ENCODE assay signal across 10 cellular contexts in genomic region chr7:90726623-90727022, GRCh38.
A peak's percentile ranks its signal among the peaks of the same experiment; 100 is the strongest.
DNase-seq lines count a peak whose midpoint lies in the region; ATAC-seq and TF ChIP-seq lines count a peak whose summit lies in the region.
"Had no signal": no experiment of that assay in that cellular context is flagged by ENCODE, and none has a peak within 500 bp of the region (broad histone marks: within the 10 kb centered on the region; RNA-seq: fewer than 3 reads in every experiment).

No MANE protein-coding gene starts in this region.

- H3K9ac ChIP-seq in mesendoderm (ENCODE audit: low read length): no peak overlapping the region

- no peak overlapping the region for H3K4me3 ChIP-seq in brain microvascular endothelial cell (ENCODE audit: low read depth, low read length)
- no peak overlapping the region for H3K4me3 ChIP-seq in mesendoderm (ENCODE audit: low read length)
- H3K4me3 ChIP-seq: K562 had no signal

- H2BK5ac ChIP-seq in mesendoderm (ENCODE audit: low read length): no peak overlapping the region

- no peak overlapping the region for H4K8ac ChIP-seq in mesendoderm (ENCODE audit: low read depth, low read length)

- H3K36me3 ChIP-seq in brain microvascular endothelial cell (replicated peaks) (no peaks in the 10 kb centered on the region), mesendoderm (ENCODE audit: control insufficient read depth, insufficient read depth, low read length) (no peaks in the 10 kb centered on the region)

- in situ Hi-C loops in brain microvascular endothelial cell (cut with HindIII; ENCODE audit: low pct_ligation_motif_present, low sequenced_read_pairs): no loop called here

- H2BK15ac ChIP-seq in mesendoderm (replicated peaks; ENCODE audit: low read depth): no peak overlapping the region

- no peaks in the 10 kb centered on the region for H3K79me2 ChIP-seq in mesendoderm (ENCODE audit: control insufficient read depth, insufficient read depth, low read length)

- no peak overlapping the region for H2BK120ac ChIP-seq in mesendoderm (ENCODE audit: low read depth, low read length)

- H3K27me3 ChIP-seq in brain microvascular endothelial cell (replicated peaks) (no peaks in the 10 kb centered on the region), mesendoderm (ENCODE audit: insufficient read depth, low read length, poor library complexity) (no peaks in the 10 kb centered on the region)

- DNase-seq in AG08396 (ENCODE audit: low spot score) (peak; percentile 36), brain microvascular endothelial cell (peak; percentile 45), mesendoderm (peak; percentile 71), NCI-H2029 (lab: John Stamatoyannopoulos, UW) (no peak)
- DNase-seq in activated naive CD4-positive, alpha-beta T cell treated with Interleukin-2 at 50 U/mL for 16 hours: no peak
- DNase-seq: activated gamma-delta T cell treated with Interleukin-2 at 50 U/mL for 16 hours had no signal

- no peak overlapping the region for H3K4me2 ChIP-seq in mesendoderm (ENCODE audit: low read length)

- H3K79me1 ChIP-seq in mesendoderm (ENCODE audit: low read length): no peaks in the 10 kb centered on the region

- no peak overlapping the region for H3K18ac ChIP-seq in mesendoderm (ENCODE audit: low read length)

- H2AK5ac ChIP-seq in mesendoderm (ENCODE audit: low read length): no peak overlapping the region

- H3K27ac ChIP-seq in brain microvascular endothelial cell: no peak overlapping the region
- H3K27ac ChIP-seq in mesendoderm (ENCODE audit: low read depth, low read length): no peak overlapping the region

- WGBS in mesendoderm (ENCODE audit: extremely low coverage, insufficient coverage, low lambda C conversion rate): no CpG with 5 or more reads among the region's 3 CpGs

- H3K23ac ChIP-seq in mesendoderm (ENCODE audit: low read length): no peak overlapping the region

- peak; percentile 32 for ATAC-seq in HG02759 (IDR thresholded peaks at IDR 0.05; ENCODE audit: unreplicated experiment)
- ATAC-seq in HG03139 (IDR thresholded peaks at IDR 0.05; ENCODE audit: unreplicated experiment): no peak
- ATAC-seq in HG02981 (IDR thresholded peaks at IDR 0.05; ENCODE audit: unreplicated experiment): no peak
- ATAC-seq: K562 had no signal

- H4K5ac ChIP-seq in mesendoderm (ENCODE audit: low read length): no peak overlapping the region

- no peak overlapping the region for H3K56ac ChIP-seq in mesendoderm (ENCODE audit: low read length)

- no peak overlapping the region for H3K4ac ChIP-seq in mesendoderm (ENCODE audit: low read depth, low read length)

- no peak for TF ChIP-seq CTCF in brain microvascular endothelial cell (IDR thresholded peaks at IDR 0.05; ENCODE audit: low read depth, low read length, missing control alignments)

- peaks cover 4% of the 10 kb centered on the region for H3K4me1 ChIP-seq in mesendoderm (ENCODE audit: control insufficient read depth, low read depth, low read length)

Comparison
In these comparisons a context has a peak if more than half of its experiments do, and no peak if none do; other contexts are left out.
1. DNase-seq: peak in AG08396 (single experiment), brain microvascular endothelial cell (single experiment) and mesendoderm (single experiment); none in activated naive CD4-positive, alpha-beta T cell treated with Interleukin-2 at 50 U/mL for 16 hours (single experiment) and NCI-H2029 (single experiment).